ENCODE assay signal across 24 cellular contexts in genomic region chr3:88595025-88595424, GRCh38.
A peak's percentile ranks its signal among the peaks of the same experiment; 100 is the strongest.
DNase-seq lines count a peak whose midpoint lies in the region; ATAC-seq and TF ChIP-seq lines count a peak whose summit lies in the region.
"Had no signal": no experiment of that assay in that cellular context is flagged by ENCODE, and none has a peak within 500 bp of the region (broad histone marks: within the 10 kb centered on the region; RNA-seq: fewer than 3 reads in every experiment).

No MANE protein-coding gene starts in this region.

- H3K9me3 ChIP-seq in SJCRH30 (replicated peaks) (no peaks in the 10 kb centered on the region), Caco-2 (no peaks in the 10 kb centered on the region)
- H3K9me3 ChIP-seq: A549, HAP-1 had no signal

- intact Hi-C loops in Caco-2 (cut with micrococcal nuclease; ENCODE audit: unreplicated experiment): no loop called here

- no peak overlapping the region for H3K27ac Mint-ChIP-seq in Caco-2 (ENCODE audit: unreplicated experiment)
- H3K27ac Mint-ChIP-seq: activated B cell treated with CpG ODN at 0.5 μM for 24 hours; activated naive CD4-positive, alpha-beta T cell treated with anti-CD3 and anti-CD28 coated beads, Interleukin-2, amount 10 ng/mL, durations not matched to agents 7 days and 5 days; activated T-helper 1 cell treated with anti-CD3 and anti-CD28 coated beads, Interleukin-12 subunit alpha, Interleukin-12 subunit beta, Interleukin-2, Interleukin-4 antibody, amounts not matched to agents 30 ng/mL and 10 ng/mL and 1 ng/mL, durations not matched to agents 14 hours and 24 hours and 36 hours; B cell; CD8-positive, alpha-beta memory T cell; nephron had no signal

- no peak for ATAC-seq in GM21723 (IDR thresholded peaks at IDR 0.05; ENCODE audit: unreplicated experiment)
- ATAC-seq: A549 had no signal

- POLR2A ChIA-PET in Caco-2 (lab: Charles Lee): no interaction called here

- TF ChIP-seq CTCF in retinal pigment epithelial cell (conservative IDR thresholded peaks at IDR 0.05; ENCODE audit: low read depth, low read length) (no peak), Caco-2 (IDR thresholded peaks at IDR 0.05; ENCODE audit: insufficient read depth in 1 of 2, low read depth in 1 of 2, low read length in 1 of 2, severe bottlenecking in 1 of 2, unreplicated experiment in 1 of 2) (no peak)

- H3K4me3 ChIP-seq in SJCRH30 (no peak overlapping the region), retinal pigment epithelial cell (ENCODE audit: low read length) (no peak overlapping the region), Caco-2 (ENCODE audit: low read depth, low read length) (no peak overlapping the region)
- H3K4me3 ChIP-seq: A549, HAP-1, smooth muscle cell had no signal

- CTCF ChIA-PET in Caco-2 (lab: Charles Lee): no interaction called here

- no peaks in the 10 kb centered on the region for H3K36me3 Mint-ChIP-seq in Caco-2 (ENCODE audit: insufficient read depth, unreplicated experiment)
- H3K36me3 Mint-ChIP-seq: activated naive CD4-positive, alpha-beta T cell treated with anti-CD3 and anti-CD28 coated beads, Interleukin-2, amount 10 ng/mL, durations not matched to agents 7 days and 5 days; CD8-positive, alpha-beta memory T cell had no signal

- peak; percentile 12 for DNase-seq in NCI-H82 (lab: John Stamatoyannopoulos, UW)
- DNase-seq in NCI-H82 treated with DMSO at 0.1 percent for 48 hours (lab: John Stamatoyannopoulos, UW; ENCODE audit: unreplicated experiment): no peak
- DNase-seq in SJCRH30: peak; percentile 9 to 40
- DNase-seq in dermis blood vessel endothelial cell: peak; percentile 1
- DNase-seq in retinal pigment epithelial cell (ENCODE audit: low read depth): peak; percentile 88
- no peak for DNase-seq in cerebellum (ENCODE audit: low spot score)
- DNase-seq in Caco-2: no peak
- DNase-seq: activated B cell treated with CpG ODN at 0.5 μM for 24 hours; activated naive CD4-positive, alpha-beta T cell treated with anti-CD3 and anti-CD28 coated beads, Interleukin-2, amount 10 ng/mL, durations not matched to agents 7 days and 5 days; CD8-positive, alpha-beta memory T cell; DND-41; NCI-H2107; NCI-H510A; T-helper 9 cell had no signal

- H3K27ac ChIP-seq in SJCRH30: no peak overlapping the region
- H3K27ac ChIP-seq: A549, epithelial cell of prostate, HL-60 had no signal

- no peaks in the 10 kb centered on the region for H3K4me1 Mint-ChIP-seq in Caco-2 (ENCODE audit: low read depth, unreplicated experiment)
- H3K4me1 Mint-ChIP-seq: activated B cell treated with CpG ODN at 0.5 μM for 24 hours; activated naive CD4-positive, alpha-beta T cell treated with anti-CD3 and anti-CD28 coated beads, Interleukin-2, amount 10 ng/mL, durations not matched to agents 7 days and 5 days; B cell; CD8-positive, alpha-beta memory T cell; central memory CD8-positive, alpha-beta T cell; nephron had no signal

- H3K27me3 ChIP-seq in SJCRH30 (no peaks in the 10 kb centered on the region), Caco-2 (replicated peaks; ENCODE audit: control insufficient read depth, insufficient read depth, low read length) (no peaks in the 10 kb centered on the region)

- no TSS peak for BruUV-seq in Caco-2 (replicated peaks; lab: Mats Ljungman, UMichigan)

- H3K9me3 Mint-ChIP-seq in Caco-2 (ENCODE audit: unreplicated experiment): peaks cover 8% of the 10 kb centered on the region
- H3K9me3 Mint-ChIP-seq: activated B cell treated with CpG ODN at 0.5 μM for 24 hours; activated naive CD4-positive, alpha-beta T cell treated with anti-CD3 and anti-CD28 coated beads, Interleukin-2, amount 10 ng/mL, durations not matched to agents 7 days and 5 days; activated T-helper 1 cell treated with anti-CD3 and anti-CD28 coated beads, Interleukin-12 subunit alpha, Interleukin-12 subunit beta, Interleukin-2, Interleukin-4 antibody, amounts not matched to agents 30 ng/mL and 10 ng/mL and 1 ng/mL, durations not matched to agents 14 hours and 24 hours and 36 hours had no signal

- H3K27me3 Mint-ChIP-seq in Caco-2 (ENCODE audit: insufficient read depth, unreplicated experiment): peaks cover 8% of the 10 kb centered on the region
- H3K27me3 Mint-ChIP-seq: activated B cell treated with CpG ODN at 0.5 μM for 24 hours; activated naive CD4-positive, alpha-beta T cell treated with anti-CD3 and anti-CD28 coated beads, Interleukin-2, amount 10 ng/mL, durations not matched to agents 7 days and 5 days; B cell; CD8-positive, alpha-beta memory T cell; central memory CD8-positive, alpha-beta T cell had no signal

- H3K36me3 ChIP-seq in SJCRH30: no peaks in the 10 kb centered on the region
- no peaks in the 10 kb centered on the region for H3K36me3 ChIP-seq in Caco-2 (ENCODE audit: control insufficient read depth, insufficient read depth, low read length)
- H3K36me3 ChIP-seq: HAP-1 had no signal

- H3K4me1 ChIP-seq in SJCRH30: no peaks in the 10 kb centered on the region
- H3K4me1 ChIP-seq in Caco-2: no peaks in the 10 kb centered on the region
- H3K4me1 ChIP-seq: A549 had no signal

- H3K4me3 Mint-ChIP-seq in Caco-2 (ENCODE audit: unreplicated experiment): no peak overlapping the region
- H3K4me3 Mint-ChIP-seq: activated B cell treated with CpG ODN at 0.5 μM for 24 hours; activated naive CD4-positive, alpha-beta T cell treated with anti-CD3 and anti-CD28 coated beads, Interleukin-2, amount 10 ng/mL, durations not matched to agents 7 days and 5 days; activated T-helper 1 cell treated with anti-CD3 and anti-CD28 coated beads, Interleukin-12 subunit alpha, Interleukin-12 subunit beta, Interleukin-2, Interleukin-4 antibody, amounts not matched to agents 30 ng/mL and 10 ng/mL and 1 ng/mL, durations not matched to agents 14 hours and 24 hours and 36 hours; B cell; CD8-positive, alpha-beta memory T cell; central memory CD8-positive, alpha-beta T cell; nephron had no signal

Comparison
In these comparisons a context has a peak if more than half of its experiments do, and no peak if none do; other contexts are left out.
1. DNase-seq: peak in NCI-H82 (single experiment), SJCRH30 (2 of 2), dermis blood vessel endothelial cell (single experiment) and retinal pigment epithelial cell (single experiment); none in NCI-H82 treated with DMSO at 0.1 percent for 48 hours (single experiment), cerebellum (single experiment) and Caco-2 (0 of 2).